9 cellular contexts compared by ENCODE assay signal in genomic region chr11:30202989-30203388, GRCh38. TPM values are rescaled to one million over a fixed set of nuclear protein-coding genes. Genes with fewer than 3 reads are reported as not detected.
"Had no signal": no experiment of that assay in that cellular context is flagged by ENCODE, and none has a peak within 500 bp of the region (broad histone marks: within the 10 kb centered on the region; RNA-seq: fewer than 3 reads in every experiment).

No MANE protein-coding gene starts in this region.

RNA-seq across cellular contexts. Expression of gene FSHB, which starts 27.8 kb away (rescaled TPM):
- polyA plus RNA-seq: naive thymus-derived CD8-positive, alpha-beta T cell; neural cell; ovary; psoas muscle; right cardiac atrium; sigmoid colon; small intestine; smooth muscle cell; spleen had no signal
